ENCODE assay signal across 19 cellular contexts in genomic region chr3:127953636-127954035, GRCh38. TPM values are rescaled to one million over a fixed set of nuclear protein-coding genes. Genes with fewer than 3 reads are reported as not detected.
DNase-seq lines count a peak whose midpoint lies in the region; ATAC-seq and TF ChIP-seq lines count a peak whose summit lies in the region.
"Had no signal": no experiment of that assay in that cellular context is flagged by ENCODE, and none has a peak within 500 bp of the region (broad histone marks: within the 10 kb centered on the region; RNA-seq: fewer than 3 reads in every experiment).

No MANE protein-coding gene starts in this region.

- 78 to 86% (median 83%) methylated on average over 1 of the region's 1 CpG for WGBS in adrenal gland, 4 donors

- H3K4me1 ChIP-seq in ascending aorta (peaks cover 0 to 20% of the 10 kb centered on the region in 2 donors), foreskin keratinocyte (peaks cover 6% of the 10 kb centered on the region), gastrocnemius medialis (peaks cover 51 to 64% of the 10 kb centered on the region in 2 donors), adrenal gland (replicated peaks in 1 of 2) (no peaks in the 10 kb centered on the region)

- H3K27ac ChIP-seq in ascending aorta = peak overlapping the region; percentile 58 to 66
- H3K27ac ChIP-seq in foreskin keratinocyte = no peak overlapping the region
- peak overlapping the region; percentile 85 to 95 (median 90) for H3K27ac ChIP-seq in gastrocnemius medialis
- H3K27ac ChIP-seq in adrenal gland = no peak overlapping the region
- H3K27ac ChIP-seq: gastroesophageal sphincter, lower lobe of right lung had no signal

- H3K27me3 ChIP-seq in ascending aorta = no peaks in the 10 kb centered on the region
- no peaks in the 10 kb centered on the region for H3K27me3 ChIP-seq in foreskin keratinocyte
- no peaks in the 10 kb centered on the region for H3K27me3 ChIP-seq in gastrocnemius medialis
- H3K27me3 ChIP-seq in H7 (ENCODE audit: control insufficient read depth, insufficient read depth, low read length) = no peaks in the 10 kb centered on the region
- H3K27me3 ChIP-seq in adrenal gland = no peaks in the 10 kb centered on the region
- H3K27me3 ChIP-seq: gastroesophageal sphincter had no signal

- intact Hi-C loops in ascending aorta (cut with DNase I) (loop anchor here (1.0 to 5.0 kb wide), 4 partner anchors 38 to 256 kb away; partner anchors contain the start of genes KBTBD12 and MGLL), gastrocnemius medialis (cut with DNase I; ENCODE audit: low total_unique reads) (loop anchor here (1.0 to 10.0 kb wide), 3 partner anchors 38 to 189 kb away; partner anchors contain the start of genes KBTBD12 and SEC61A1), adrenal gland (cut with DNase I) (no loop called here)

- ATAC-seq in foreskin keratinocyte (peak; percentile 36), gastrocnemius medialis (peak; percentile 76 to 88)
- ATAC-seq: gastroesophageal sphincter; naive thymus-derived CD4-positive, alpha-beta T cell had no signal

- DNase-seq in GM04503 (ENCODE audit: low read depth) (peak; percentile 2), ascending aorta (ENCODE audit: low spot score in 2 of 2) (no peak), foreskin keratinocyte (peak; percentile 61 to 75), gastrocnemius medialis (no peak), UCSD-AML1 (lab: John Stamatoyannopoulos, UW; ENCODE audit: unreplicated experiment) (no peak), H7 (no peak), NCI-H1694 (lab: John Stamatoyannopoulos, UW) (no peak), adrenal gland (no peak)
- DNase-seq: activated naive CD4-positive, alpha-beta T cell treated with anti-CD3 and anti-CD28 coated beads, Interleukin-2, amount 10 ng/mL, durations not matched to agents 7 days and 5 days; AML-193; effector CD4-positive, alpha-beta T cell; lower lobe of right lung; naive thymus-derived CD4-positive, alpha-beta T cell; NCI-H1048; NCI-H774; SW 1271 had no signal

- in situ Hi-C loops in gastrocnemius medialis (cut with MboI; ENCODE audit: low sequenced_read_pairs in 4 of 4) = loop anchor here in 1 of 4 donors (25.0 kb wide), 1 partner anchor 291 kb away; the partner anchor contains the start of gene ABTB1

- H3K4me3 ChIP-seq in ascending aorta (no peak overlapping the region), gastrocnemius medialis (no peak overlapping the region), H7 (ENCODE audit: insufficient read depth, low read depth, low read length) (no peak overlapping the region), adrenal gland (no peak overlapping the region)
- H3K4me3 ChIP-seq: gastroesophageal sphincter, lower lobe of right lung had no signal

- TF ChIP-seq POLR2A in gastrocnemius medialis (IDR thresholded peaks at IDR 0.05) (no peak), adrenal gland (IDR thresholded peaks at IDR 0.05) (no peak)

- H3K36me3 ChIP-seq in ascending aorta = no peaks in the 10 kb centered on the region
- H3K36me3 ChIP-seq in gastrocnemius medialis = no peaks in the 10 kb centered on the region
- H3K36me3 ChIP-seq in H7 (replicated peaks; ENCODE audit: control insufficient read depth, insufficient read depth, low read length) = no peaks in the 10 kb centered on the region
- H3K36me3 ChIP-seq in adrenal gland (replicated peaks in 1 of 2) = no peaks in the 10 kb centered on the region
- H3K36me3 ChIP-seq: gastroesophageal sphincter, lower lobe of right lung had no signal

- H3K9me3 ChIP-seq in ascending aorta = no peaks in the 10 kb centered on the region
- no peaks in the 10 kb centered on the region for H3K9me3 ChIP-seq in gastrocnemius medialis
- no peaks in the 10 kb centered on the region for H3K9me3 ChIP-seq in adrenal gland (replicated peaks in 1 of 3)
- H3K9me3 ChIP-seq: gastroesophageal sphincter, lower lobe of right lung had no signal

- TF ChIP-seq CTCF in ascending aorta (IDR thresholded peaks at IDR 0.05) (no peak), foreskin keratinocyte (conservative IDR thresholded peaks at IDR 0.05) (no peak), gastrocnemius medialis (IDR thresholded peaks at IDR 0.05 in 4 of 5, conservative IDR thresholded peaks at IDR 0.05 in 1 of 5) (no peak), adrenal gland (IDR thresholded peaks at IDR 0.05) (no peak)

RNA-seq across cellular contexts. Expression of gene KBTBD12, which starts 38.6 kb away (rescaled TPM):
- total RNA-seq in ascending aorta = 3.5 TPM
- not detected in 2 replicates for total RNA-seq in foreskin keratinocyte
- polyA plus RNA-seq in foreskin keratinocyte = not detected in 2 replicates
- 10 to 100 TPM; 16.0 to 28.7 (median 22.1) TPM for total RNA-seq in gastrocnemius medialis
- total RNA-seq in H7 (2014; rRNA removed; shearing (Covaris generic)) = not detected in 2 replicates
- total RNA-seq in adrenal gland = under 1 TPM; 0.07 to 0.95 (median 0.33) TPM
- polyA plus RNA-seq in adrenal gland = under 1 TPM; 0.24 to 0.57 (median 0.55) TPM
- total RNA-seq: naive thymus-derived CD4-positive, alpha-beta T cell; pulmonary artery endothelial cell had no signal
- polyA plus RNA-seq: IgD-negative memory B cell; naive thymus-derived CD4-positive, alpha-beta T cell had no signal

Comparison
In these comparisons a context has a peak if more than half of its experiments do, and no peak if none do; other contexts are left out.
1. DNase-seq: peak in GM04503 (single experiment) and foreskin keratinocyte (2 of 2); none in ascending aorta (0 of 2), gastrocnemius medialis (0 of 2), UCSD-AML1 (single experiment), H7 (single experiment), NCI-H1694 (single experiment) and adrenal gland (0 of 7).
2. H3K27ac ChIP-seq: peak in ascending aorta (2 of 2) and gastrocnemius medialis (4 of 4); none in foreskin keratinocyte (single experiment) and adrenal gland (0 of 5).
3. intact Hi-C loops: an anchor here in ascending aorta (1.0 to 5.0 kb wide) and gastrocnemius medialis (1.0 to 10.0 kb wide); none called in adrenal gland.